Comparison of ENCODE assay signal across 18 cellular contexts in genomic region chr21:43944757-43945156, GRCh38.
A peak's percentile ranks its signal among the peaks of the same experiment; 100 is the strongest.
DNase-seq lines count a peak whose midpoint lies in the region; ATAC-seq, FAIRE-seq and TF ChIP-seq lines count a peak whose summit lies in the region.
"Had no signal": no experiment of that assay in that cellular context is flagged by ENCODE, and none has a peak within 500 bp of the region (broad histone marks: within the 10 kb centered on the region; RNA-seq: fewer than 3 reads in every experiment).

No MANE protein-coding gene starts in this region.

- H3K27ac Mint-ChIP-seq in chondrocyte (ENCODE audit: unreplicated experiment) (no peak overlapping the region), neural crest cell (ENCODE audit: unreplicated experiment) (peak overlapping the region; percentile 68)
- no peak overlapping the region for H3K27ac Mint-ChIP-seq in activated CD4-positive, alpha-beta memory T cell treated with anti-CD3 and anti-CD28 coated beads, Interleukin-2, amount 10 ng/mL, durations not matched to agents 7 days and 5 days

- H4K20me1 ChIP-seq in IMR-90 (ENCODE audit: insufficient read depth, low read length) = peaks cover 34% of the 10 kb centered on the region

- H3K4me1 ChIP-seq in A549 (no peaks in the 10 kb centered on the region), IMR-90 (ENCODE audit: control insufficient read depth, insufficient read depth, low read length) (no peaks in the 10 kb centered on the region)
- H3K4me1 ChIP-seq: Caco-2 had no signal

- dilution Hi-C loops in IMR-90 (cut with HindIII; ENCODE audit: low sequenced_read_pairs, unreplicated experiment) = no loop called here

- no peak overlapping the region for H3K56ac ChIP-seq in IMR-90 (ENCODE audit: extremely low read depth, insufficient read depth, low read length)

- no peak overlapping the region for H2AFZ ChIP-seq in IMR-90 (replicated peaks; ENCODE audit: low read length, poor library complexity)

- no peak overlapping the region for H3K9ac ChIP-seq in IMR-90 (ENCODE audit: low read depth, low read length)

- in situ Hi-C loops in IMR-90 (cut with MboI; ENCODE audit: low sequenced_read_pairs) = no loop called here

- peaks cover 4% of the 10 kb centered on the region; the same call in 2 of the 3 replicates for H3K9me3 ChIP-seq in A549
- peaks cover 6% of the 10 kb centered on the region for H3K9me3 ChIP-seq in IMR-90 (ENCODE audit: control insufficient read depth, insufficient read depth, low read length)

- H3K27me3 ChIP-seq in IMR-90 (ENCODE audit: control insufficient read depth, insufficient read depth, low read length) = no peaks in the 10 kb centered on the region

- H2BK5ac ChIP-seq in IMR-90 (ENCODE audit: low read depth, low read length, poor library complexity, severe bottlenecking) = no peak overlapping the region

- H3K27ac ChIP-seq in A549 (no peak overlapping the region), IMR-90 (ENCODE audit: insufficient read depth, low read length) (no peak overlapping the region)
- H3K27ac ChIP-seq: HL-60, SK-N-MC had no signal

- no TSS peak for BruUV-seq in IMR-90 (replicated peaks; lab: Mats Ljungman, UMichigan)

- no peaks in the 10 kb centered on the region for H3K9me1 ChIP-seq in IMR-90 (ENCODE audit: insufficient read depth, low read length)

- H2AK5ac ChIP-seq in IMR-90 (ENCODE audit: low read depth, low read length) = no peak overlapping the region

- H3K79me1 ChIP-seq in IMR-90 (ENCODE audit: low read depth in 1 of 2, low read length in 2 of 2) = peaks cover 28 to 58% of the 10 kb centered on the region in 2 experiments

- peaks cover 11% of the 10 kb centered on the region; the same call in 1 of the 2 replicates for H3K36me3 ChIP-seq in IMR-90 (ENCODE audit: control insufficient read depth, insufficient read depth, low read length)

- POLR2A ChIA-PET in A549 (lab: Yijun Ruan, JAX) (no interaction called here), IMR-90 (lab: Charles Lee; ENCODE audit: unreplicated experiment) (no interaction called here)
- POLR2A ChIA-PET in activated CD4-positive, alpha-beta memory T cell treated with anti-CD3 and anti-CD28 coated beads, Interleukin-2, amount 10 ng/mL, durations not matched to agents 7 days and 5 days (lab: Charles Lee) = no interaction called here

- ATAC-seq in A549 = no peak
- ATAC-seq in IMR-90 (ENCODE audit: low read depth) = no peak
- ATAC-seq: Panc1 had no signal

- H2BK20ac ChIP-seq in IMR-90 (ENCODE audit: low read depth, low read length) = no peak overlapping the region

- H4K8ac ChIP-seq in IMR-90 (ENCODE audit: low read depth in 2 of 2, low read length in 2 of 2) = no peak overlapping the region

- TF ChIP-seq RAD21 in A549 (conservative IDR thresholded peaks at IDR 0.05 in 1 of 2, IDR thresholded peaks at IDR 0.05 in 1 of 2) (no peak), IMR-90 (IDR thresholded peaks at IDR 0.05; ENCODE audit: low read length) (no peak)

- H3K4me1 Mint-ChIP-seq in chondrocyte (ENCODE audit: low read depth) (no peaks in the 10 kb centered on the region), neural crest cell (peaks cover 6% of the 10 kb centered on the region)
- H3K4me1 Mint-ChIP-seq in activated CD4-positive, alpha-beta memory T cell treated with anti-CD3 and anti-CD28 coated beads, Interleukin-2, amount 10 ng/mL, durations not matched to agents 7 days and 5 days = peaks cover 6% of the 10 kb centered on the region

- H3K14ac ChIP-seq in IMR-90 (replicated peaks; ENCODE audit: low read depth, low read length) = no peak overlapping the region

- no peak overlapping the region for H3K23ac ChIP-seq in IMR-90 (ENCODE audit: low read depth, low read length)

- no peak overlapping the region for H3K4me2 ChIP-seq in A549
- no peak overlapping the region for H3K4me2 ChIP-seq in IMR-90 (ENCODE audit: low read depth, low read length)

- no peak for TF ChIP-seq CTCF in A549 (IDR thresholded peaks at IDR 0.05)
- no peak for TF ChIP-seq CTCF in IMR-90 (conservative IDR thresholded peaks at IDR 0.05; ENCODE audit: low read depth, low read length)
- no peak for TF ChIP-seq CTCF in chondrocyte (IDR thresholded peaks at IDR 0.05)
- TF ChIP-seq CTCF in neural crest cell (conservative IDR thresholded peaks at IDR 0.05) = no peak

- 96% methylated on average over 7 of the region's 12 CpGs for WGBS in A549 (ENCODE audit: missing lambda C conversion rate)
- WGBS in IMR-90 (ENCODE audit: extremely low coverage in 2 of 2, insufficient read length in 1 of 2), 2 experiments = 72% methylated on average over 9 of the region's 12 CpGs; no CpG with 5 or more reads in 1 of the 2 experiments

- no peak overlapping the region for H3K4me3 ChIP-seq in A549
- H3K4me3 ChIP-seq in IMR-90 (ENCODE audit: insufficient read depth, low read depth, low read length) = no peak overlapping the region
- H3K4me3 ChIP-seq: SK-N-MC had no signal

- TF ChIP-seq EP300 in A549 (IDR thresholded peaks at IDR 0.05) = no peak

- no peak overlapping the region for H3K18ac ChIP-seq in IMR-90 (ENCODE audit: low read depth, low read length)

- H4K5ac ChIP-seq in IMR-90 (ENCODE audit: low read depth, low read length) = no peak overlapping the region

- H3K4me3 Mint-ChIP-seq in chondrocyte (ENCODE audit: unreplicated experiment) = no peak overlapping the region
- peak overlapping the region; percentile 27 for H3K4me3 Mint-ChIP-seq in neural crest cell
- H3K4me3 Mint-ChIP-seq in activated CD4-positive, alpha-beta memory T cell treated with anti-CD3 and anti-CD28 coated beads, Interleukin-2, amount 10 ng/mL, durations not matched to agents 7 days and 5 days = no peak overlapping the region
- H3K4me3 Mint-ChIP-seq: H9 had no signal

- no peak for FAIRE-seq in A549 (lab: Jason Lieb, UNC)
- FAIRE-seq: HTR-8/SVneo had no signal

- H3K36me3 Mint-ChIP-seq in chondrocyte (ENCODE audit: low read depth) (no peaks in the 10 kb centered on the region), neural crest cell (ENCODE audit: low read depth) (peaks cover 6% of the 10 kb centered on the region)
- H3K36me3 Mint-ChIP-seq in activated CD4-positive, alpha-beta memory T cell treated with anti-CD3 and anti-CD28 coated beads, Interleukin-2, amount 10 ng/mL, durations not matched to agents 7 days and 5 days (ENCODE audit: low read depth) = peaks cover 31% of the 10 kb centered on the region

- H3K27me3 Mint-ChIP-seq in chondrocyte (ENCODE audit: low read depth) (no peaks in the 10 kb centered on the region), neural crest cell (ENCODE audit: low read depth) (no peaks in the 10 kb centered on the region)
- no peaks in the 10 kb centered on the region for H3K27me3 Mint-ChIP-seq in activated CD4-positive, alpha-beta memory T cell treated with anti-CD3 and anti-CD28 coated beads, Interleukin-2, amount 10 ng/mL, durations not matched to agents 7 days and 5 days

- H4K91ac ChIP-seq in IMR-90 (ENCODE audit: insufficient read depth, low read depth, low read length) = no peak overlapping the region

- no peak overlapping the region for H2AK9ac ChIP-seq in IMR-90 (replicated peaks; ENCODE audit: low read depth, low read length, poor library complexity)

- no peak overlapping the region for H2BK120ac ChIP-seq in IMR-90 (ENCODE audit: low read depth, low read length)

- TF ChIP-seq POLR2A in A549 (IDR thresholded peaks at IDR 0.05; ENCODE audit: low read length) (no peak), IMR-90 (IDR thresholded peaks at IDR 0.05; ENCODE audit: low read depth, low read length) (no peak)

- H2BK15ac ChIP-seq in IMR-90 (ENCODE audit: low read depth, low read length) = no peak overlapping the region

- intact Hi-C loops in IMR-90 (cut with micrococcal nuclease) = no loop called here

- no peak for DNase-seq in A549 (ENCODE audit: low read depth in 1 of 2, low spot score in 1 of 2)
- no peak for DNase-seq in IMR-90
- DNase-seq in chondrocyte (ENCODE audit: low spot score) = peak; percentile 84
- DNase-seq in neural crest cell (ENCODE audit: low read depth, low spot score) = no peak
- no peak for DNase-seq in activated CD4-positive, alpha-beta memory T cell treated with anti-CD3 and anti-CD28 coated beads, Interleukin-2, amount 10 ng/mL, durations not matched to agents 7 days and 5 days
- no peak for DNase-seq in stimulated activated CD4-positive, alpha-beta T cell treated with anti-CD3 and anti-CD28 coated beads, Interleukin-4, amount 100 ng/mL, for 4 hours
- DNase-seq in NCI-H187 treated with DMSO at 0.1 percent for 48 hours (lab: John Stamatoyannopoulos, UW) = no peak
- DNase-seq: Caco-2, DMS153, H9, MV-4-11, NCI-H1436, NCI-H2029 treated with DMSO at 0.1 percent for 48 hours, NCI-H510A treated with DMSO at 0.1 percent for 48 hours had no signal

- H3K4ac ChIP-seq in IMR-90 (ENCODE audit: low read depth, low read length) = no peak overlapping the region

- H3K9me3 Mint-ChIP-seq in chondrocyte (ENCODE audit: low read depth) (peaks cover 2% of the 10 kb centered on the region), neural crest cell (no peaks in the 10 kb centered on the region)
- H3K9me3 Mint-ChIP-seq in activated CD4-positive, alpha-beta memory T cell treated with anti-CD3 and anti-CD28 coated beads, Interleukin-2, amount 10 ng/mL, durations not matched to agents 7 days and 5 days = peaks cover 18% of the 10 kb centered on the region

- CTCF ChIA-PET in A549 (lab: Yijun Ruan, JAX) = no interaction called here
- CTCF ChIA-PET in IMR-90 (lab: Yijun Ruan, JAX) = no interaction called here
- CTCF ChIA-PET in activated CD4-positive, alpha-beta memory T cell treated with anti-CD3 and anti-CD28 coated beads, Interleukin-2, amount 10 ng/mL, durations not matched to agents 7 days and 5 days (lab: Charles Lee) = no interaction called here

TF ChIP-seq in A549, 52 proteins besides CTCF, POLR2A, EP300 and RAD21:
- TF ChIP-seq MAX (IDR thresholded peaks at IDR 0.05) (no peak), ZFP36 (IDR thresholded peaks at IDR 0.05; ENCODE audit: borderline replicate concordance, partially characterized antibody) (no peak), ZSCAN20 (CRISPR knock-in tag; IDR thresholded peaks at IDR 0.05) (no peak), MAFK (IDR thresholded peaks at IDR 0.05; ENCODE audit: partially characterized antibody) (peak; percentile 96), PHF8 (IDR thresholded peaks at IDR 0.05; ENCODE audit: borderline replicate concordance, low read depth) (no peak)

TF ChIP-seq in IMR-90, 13 proteins besides CTCF, POLR2A, EP300 and RAD21:
- TF ChIP-seq MAZ (IDR thresholded peaks at IDR 0.05; ENCODE audit: borderline replicate concordance, low read depth, low read length) (no peak), MAFK (IDR thresholded peaks at IDR 0.05; ENCODE audit: low read depth, low read length) (peak; percentile 98)
